Comparison of ENCODE assay signal across 14 cellular contexts in the genomic region with DNA sequence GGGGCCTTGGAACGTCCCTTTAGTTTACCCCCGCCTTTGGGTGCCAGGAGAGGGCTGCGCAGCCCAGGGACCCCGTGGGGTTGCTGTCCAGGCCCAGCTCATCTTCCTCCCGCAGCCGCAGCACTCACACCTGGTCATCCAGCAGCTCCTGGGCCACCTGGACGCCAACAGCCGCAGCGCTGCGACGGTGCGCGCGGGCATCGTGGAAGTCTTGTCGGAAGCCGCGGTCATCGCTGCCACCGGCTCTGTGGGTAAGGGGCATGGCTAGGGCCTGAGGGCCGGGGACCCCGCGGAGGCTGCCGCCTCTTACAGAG. TPM values are rescaled to one million over a fixed set of nuclear protein-coding genes. Genes with fewer than 3 reads are reported as not detected.
A peak's percentile ranks its signal among the peaks of the same experiment; 100 is the strongest.
DNase-seq lines count a peak whose midpoint lies in the region; ATAC-seq and TF ChIP-seq lines count a peak whose summit lies in the region.
"Had no signal": no experiment of that assay in that cellular context is flagged by ENCODE, and none has a peak within 500 bp of the region (broad histone marks: within the 10 kb centered on the region; RNA-seq: fewer than 3 reads in every experiment).

No MANE protein-coding gene starts in this region.

- ATAC-seq in CD8-positive, alpha-beta T cell, result no peak
- ATAC-seq in HG03097 (IDR thresholded peaks at IDR 0.05; ENCODE audit: low FRiP score, unreplicated experiment), result no peak
- no peak for ATAC-seq in GM18511 (IDR thresholded peaks at IDR 0.05; ENCODE audit: unreplicated experiment)

- H3K4me3 ChIP-seq in CD8-positive, alpha-beta T cell (ENCODE audit: low read depth, low read length), result no peak overlapping the region
- H3K4me3 ChIP-seq in HUES64 (ENCODE audit: low read length), result peak overlapping the region; percentile 39; the same call in 1 of the 2 replicates

- intact Hi-C loops in CD8-positive, alpha-beta T cell (cut with DNase I, micrococcal nuclease), result no loop called here
- intact Hi-C loops in posterior cingulate gyrus (cut with DNase I), result no loop called here

- H3K4me1 Mint-ChIP-seq in CD8-positive, alpha-beta T cell (ENCODE audit: low read depth), result peaks cover 12% of the 10 kb centered on the region
- H3K4me1 Mint-ChIP-seq in endothelial cell (ENCODE audit: unreplicated experiment) (peaks cover 15% of the 10 kb centered on the region), progenitor cell of endocrine pancreas (ENCODE audit: low read depth) (peaks cover 10% of the 10 kb centered on the region)

- WGBS in HUES64, result 96% methylated on average over 24 of the region's 24 CpGs

- DNase-seq in CD8-positive, alpha-beta T cell, result no peak
- DNase-seq in endothelial cell (ENCODE audit: low spot score) (no peak), progenitor cell of endocrine pancreas (ENCODE audit: low spot score, unreplicated experiment) (no peak), posterior cingulate gyrus (no peak), NCI-H1417 treated with DMSO at 0.1 percent for 48 hours (lab: John Stamatoyannopoulos, UW) (no peak)
- DNase-seq: activated CD4-positive, alpha-beta T cell treated with anti-CD3 and anti-CD28 coated beads, Interleukin-2, amount 50 U/mL, for 4 hours; effector CD4-positive, alpha-beta T cell; NCI-H2171; stimulated activated CD4-positive, alpha-beta T cell treated with anti-CD3 and anti-CD28 coated beads, Interleukin-2, amount 100 ng/mL, for 48 hours had no signal

- H3K4me1 ChIP-seq in CD8-positive, alpha-beta T cell (ENCODE audit: insufficient read depth, low read length), result no peaks in the 10 kb centered on the region
- H3K4me1 ChIP-seq in HUES64 (ENCODE audit: insufficient read depth, low read length), result no peaks in the 10 kb centered on the region

- no peak overlapping the region for H3K27ac Mint-ChIP-seq in CD8-positive, alpha-beta T cell
- H3K27ac Mint-ChIP-seq in endothelial cell (ENCODE audit: unreplicated experiment) (no peak overlapping the region), progenitor cell of endocrine pancreas (no peak overlapping the region)

- H3K27me3 Mint-ChIP-seq in CD8-positive, alpha-beta T cell (ENCODE audit: low read depth), result peaks cover 46% of the 10 kb centered on the region
- H3K27me3 Mint-ChIP-seq in endothelial cell (ENCODE audit: unreplicated experiment) (peaks cover 4% of the 10 kb centered on the region), progenitor cell of endocrine pancreas (peaks cover 19% of the 10 kb centered on the region)

- H3K4me3 Mint-ChIP-seq in CD8-positive, alpha-beta T cell, result peak overlapping the region; percentile 77
- H3K4me3 Mint-ChIP-seq in endothelial cell (ENCODE audit: unreplicated experiment) (peak overlapping the region; percentile 51), progenitor cell of endocrine pancreas (ENCODE audit: low read depth) (peak overlapping the region; percentile 50)

- no peak for TF ChIP-seq CTCF in CD8-positive, alpha-beta T cell (IDR thresholded peaks at IDR 0.05)
- TF ChIP-seq CTCF in endothelial cell (IDR thresholded peaks at IDR 0.05; ENCODE audit: unreplicated experiment) (no peak), progenitor cell of endocrine pancreas (IDR thresholded peaks at IDR 0.05; ENCODE audit: unreplicated experiment) (no peak)

- H3K9me3 Mint-ChIP-seq in CD8-positive, alpha-beta T cell, result no peaks in the 10 kb centered on the region
- H3K9me3 Mint-ChIP-seq in endothelial cell (ENCODE audit: unreplicated experiment) (no peaks in the 10 kb centered on the region), progenitor cell of endocrine pancreas (ENCODE audit: low read depth) (no peaks in the 10 kb centered on the region)

- peaks cover 18% of the 10 kb centered on the region for H3K27me3 ChIP-seq in CD8-positive, alpha-beta T cell (ENCODE audit: insufficient read depth, low read length)
- peaks cover 3% of the 10 kb centered on the region; the same call in 1 of the 2 replicates for H3K27me3 ChIP-seq in HUES64 (ENCODE audit: insufficient read depth, low read length)

- POLR2A ChIA-PET in CD8-positive, alpha-beta T cell (lab: Charles Lee), result interaction anchor here (1.2 kb wide), 1 partner anchor 156 kb away, joined by 3 read pairs; no protein-coding TSS in a partner anchor

- no peak overlapping the region for H3K9ac ChIP-seq in HUES64 (ENCODE audit: low read depth, low read length)

- H3K36me3 ChIP-seq in CD8-positive, alpha-beta T cell (ENCODE audit: insufficient read depth, low read length), result no peaks in the 10 kb centered on the region
- no peaks in the 10 kb centered on the region; the same call in 1 of the 2 replicates for H3K36me3 ChIP-seq in HUES64 (ENCODE audit: insufficient read depth, low read length)

- H3K36me3 Mint-ChIP-seq in CD8-positive, alpha-beta T cell, result no peaks in the 10 kb centered on the region
- peaks cover 7% of the 10 kb centered on the region for H3K36me3 Mint-ChIP-seq in endothelial cell (ENCODE audit: low read depth, unreplicated experiment)
- H3K36me3 Mint-ChIP-seq in progenitor cell of endocrine pancreas (ENCODE audit: insufficient read depth), result peaks cover 13% of the 10 kb centered on the region

- CTCF ChIA-PET in CD8-positive, alpha-beta T cell (lab: Charles Lee), result interaction anchor here (1.4 to 3.5 kb wide), 5 partner anchors 11 to 721 kb away, joined by 6 to 38 read pairs (median 15); no protein-coding TSS in a partner anchor

- H3K27ac ChIP-seq in CD8-positive, alpha-beta T cell (ENCODE audit: low read depth, low read length), result no peak overlapping the region
- H3K27ac ChIP-seq in HUES64 (ENCODE audit: low read depth, low read length), result no peak overlapping the region

- no peaks in the 10 kb centered on the region for H3K9me3 ChIP-seq in CD8-positive, alpha-beta T cell (ENCODE audit: low read length)
- no peaks in the 10 kb centered on the region for H3K9me3 ChIP-seq in HUES64 (ENCODE audit: insufficient read depth, low read depth, low read length)

RNA-seq across cellular contexts. Expression of a gene that starts 37.2 kb away (rescaled TPM):
- 1 to 10 TPM; 3.0 to 3.2 TPM for total RNA-seq in CD8-positive, alpha-beta T cell
- polyA plus RNA-seq in HUES64 (2013, experiment 1 of 2), result 1.5 TPM
- 3.0 TPM for polyA plus RNA-seq in HUES64 (2013, experiment 2 of 2)
- 0.64 TPM for total RNA-seq in endothelial cell (ENCODE audit: unreplicated experiment)
- total RNA-seq in progenitor cell of endocrine pancreas, result 5.4 and 6.5 TPM in 2 replicates
- total RNA-seq: M059J, OCI-LY7 had no signal
